Comparison of ENCODE assay signal across 1 cellular context in genomic region chr15:68209735-68210408, GRCh38.
TF ChIP-seq lines count a peak whose summit lies in the region.

No MANE protein-coding gene starts in this region.

TF ChIP-seq in HepG2, 621 proteins besides CTCF, POLR2A, EP300 and RAD21:
- TF ChIP-seq ZBTB21 (CRISPR knock-in tag; IDR thresholded peaks at IDR 0.05) (no peak), KDM6A (CRISPR knock-in tag; IDR thresholded peaks at IDR 0.05; ENCODE audit: low read depth) (no peak), ZBTB25 (CRISPR knock-in tag; IDR thresholded peaks at IDR 0.05) (no peak), RARG (CRISPR knock-in tag; IDR thresholded peaks at IDR 0.05; ENCODE audit: low read depth) (no peak), BORCS8-MEF2B (CRISPR knock-in tag; IDR thresholded peaks at IDR 0.05) (no peak), FOSL1 (CRISPR knock-in tag; IDR thresholded peaks at IDR 0.05; ENCODE audit: borderline replicate concordance) (no peak), REXO4 (CRISPR knock-in tag; IDR thresholded peaks at IDR 0.05; ENCODE audit: borderline replicate concordance) (no peak), MEF2D (CRISPR knock-in tag; IDR thresholded peaks at IDR 0.05) (no peak), ZNF841 (CRISPR knock-in tag; IDR thresholded peaks at IDR 0.05; ENCODE audit: borderline replicate concordance) (no peak), ZNF235 (CRISPR knock-in tag; IDR thresholded peaks at IDR 0.05; ENCODE audit: borderline replicate concordance) (no peak), ZNF205 (CRISPR knock-in tag; IDR thresholded peaks at IDR 0.05) (no peak), ARNTL (CRISPR knock-in tag; IDR thresholded peaks at IDR 0.05) (no peak), PRPF4 (IDR thresholded peaks at IDR 0.05; ENCODE audit: low read depth, low read length, poor library complexity, severe bottlenecking) (no peak), ZNF17 (CRISPR knock-in tag; IDR thresholded peaks at IDR 0.05) (no peak), PLSCR1 (CRISPR knock-in tag; IDR thresholded peaks at IDR 0.05; ENCODE audit: borderline replicate concordance) (no peak), KLF9 (CRISPR knock-in tag; IDR thresholded peaks at IDR 0.05; ENCODE audit: low read depth) (no peak)
